Comparison of ENCODE assay signal across 1 cellular context in the genomic region with DNA sequence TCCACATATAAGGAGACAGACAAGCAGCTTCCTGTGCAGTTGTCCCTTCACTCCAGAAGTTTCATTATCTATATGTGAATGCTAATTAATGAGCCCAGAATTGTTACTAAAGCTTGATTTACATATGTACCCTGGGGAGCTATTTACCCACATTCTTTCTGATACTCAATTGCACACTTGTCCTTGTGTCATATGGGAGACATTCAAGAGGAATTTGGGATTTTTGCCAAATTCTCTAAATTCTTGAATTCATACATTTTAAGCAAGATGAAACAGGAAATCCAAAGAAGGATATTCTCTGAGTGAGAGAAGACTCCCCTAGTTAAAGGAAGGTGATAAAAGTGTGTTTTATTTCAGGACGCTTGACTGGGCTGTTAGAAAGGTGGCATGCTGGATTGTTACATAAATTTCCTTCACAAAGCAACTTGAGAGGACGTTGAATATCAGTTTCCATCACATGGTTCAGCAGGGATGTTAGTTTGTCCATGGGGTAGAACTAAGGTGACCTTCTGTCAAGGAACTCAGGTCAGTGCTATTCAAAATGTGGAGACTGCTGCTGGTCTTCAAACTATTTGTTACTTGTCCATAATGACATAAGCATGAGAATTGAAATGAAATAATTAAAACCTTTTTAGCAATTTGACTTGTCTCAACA.
TF ChIP-seq lines count a peak whose summit lies in the region.

No MANE protein-coding gene starts in this region.

TF ChIP-seq in HCT116, 20 proteins besides CTCF, POLR2A, EP300 and RAD21 (continued from another document):
- TF ChIP-seq, protein P1, sequence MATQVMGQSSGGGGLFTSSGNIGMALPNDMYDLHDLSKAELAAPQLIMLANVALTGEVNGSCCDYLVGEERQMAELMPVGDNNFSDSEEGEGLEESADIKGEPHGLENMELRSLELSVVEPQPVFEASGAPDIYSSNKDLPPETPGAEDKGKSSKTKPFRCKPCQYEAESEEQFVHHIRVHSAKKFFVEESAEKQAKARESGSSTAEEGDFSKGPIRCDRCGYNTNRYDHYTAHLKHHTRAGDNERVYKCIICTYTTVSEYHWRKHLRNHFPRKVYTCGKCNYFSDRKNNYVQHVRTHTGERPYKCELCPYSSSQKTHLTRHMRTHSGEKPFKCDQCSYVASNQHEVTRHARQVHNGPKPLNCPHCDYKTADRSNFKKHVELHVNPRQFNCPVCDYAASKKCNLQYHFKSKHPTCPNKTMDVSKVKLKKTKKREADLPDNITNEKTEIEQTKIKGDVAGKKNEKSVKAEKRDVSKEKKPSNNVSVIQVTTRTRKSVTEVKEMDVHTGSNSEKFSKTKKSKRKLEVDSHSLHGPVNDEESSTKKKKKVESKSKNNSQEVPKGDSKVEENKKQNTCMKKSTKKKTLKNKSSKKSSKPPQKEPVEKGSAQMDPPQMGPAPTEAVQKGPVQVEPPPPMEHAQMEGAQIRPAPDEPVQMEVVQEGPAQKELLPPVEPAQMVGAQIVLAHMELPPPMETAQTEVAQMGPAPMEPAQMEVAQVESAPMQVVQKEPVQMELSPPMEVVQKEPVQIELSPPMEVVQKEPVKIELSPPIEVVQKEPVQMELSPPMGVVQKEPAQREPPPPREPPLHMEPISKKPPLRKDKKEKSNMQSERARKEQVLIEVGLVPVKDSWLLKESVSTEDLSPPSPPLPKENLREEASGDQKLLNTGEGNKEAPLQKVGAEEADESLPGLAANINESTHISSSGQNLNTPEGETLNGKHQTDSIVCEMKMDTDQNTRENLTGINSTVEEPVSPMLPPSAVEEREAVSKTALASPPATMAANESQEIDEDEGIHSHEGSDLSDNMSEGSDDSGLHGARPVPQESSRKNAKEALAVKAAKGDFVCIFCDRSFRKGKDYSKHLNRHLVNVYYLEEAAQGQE (IDR thresholded peaks at IDR 0.05; ENCODE audit: low read depth), result no peak
- no peak for TF ChIP-seq CEBPB (IDR thresholded peaks at IDR 0.05; ENCODE audit: low read depth)
- no peak for TF ChIP-seq ELF1 (IDR thresholded peaks at IDR 0.05; ENCODE audit: borderline replicate concordance, low read depth)
